ENCODE assay signal across 8 cellular contexts in genomic region chr13:113029487-113030258, GRCh38.
A peak's percentile ranks its signal among the peaks of the same experiment; 100 is the strongest.
DNase-seq lines count a peak whose midpoint lies in the region; ATAC-seq and TF ChIP-seq lines count a peak whose summit lies in the region.

No MANE protein-coding gene starts in this region.

- in situ Hi-C loops in astrocyte of the cerebellum (cut with HindIII; ENCODE audit: low sequenced_read_pairs), result no loop called here

- BruUV-seq in A673 (replicated peaks; lab: Mats Ljungman, UMichigan), result no TSS peak

- H3K9me3 Mint-ChIP-seq in T-cell, result no peaks in the 10 kb centered on the region

- H3K4me3 ChIP-seq in A673 (ENCODE audit: low read depth, low read length, poor library complexity, severe bottlenecking) (no peak overlapping the region), astrocyte of the cerebellum (ENCODE audit: low read depth, low read length) (no peak overlapping the region), liver (ENCODE audit: low read depth in 1 of 3, low read length in 3 of 3) (no peak overlapping the region)

- no peak overlapping the region for H3K9ac ChIP-seq in liver (ENCODE audit: low read depth in 1 of 2, low read length in 2 of 2)

- H3K36me3 Mint-ChIP-seq in T-cell, result no peaks in the 10 kb centered on the region

- peak in 3 of 4 experiments; percentile 32 to 59 (median 43) for ATAC-seq in T-cell (replicated peaks in 1 of 4)
- ATAC-seq in HG03039 (IDR thresholded peaks at IDR 0.05; ENCODE audit: unreplicated experiment), result no peak
- no peak for ATAC-seq in GM21723 (IDR thresholded peaks at IDR 0.05; ENCODE audit: unreplicated experiment)

- no peak overlapping the region for H3K27ac ChIP-seq in A673 (ENCODE audit: low read depth, low read length, poor library complexity, severe bottlenecking)
- no peak overlapping the region for H3K27ac ChIP-seq in liver (ENCODE audit: low read depth in 1 of 2, low read length in 2 of 2)

- H3K4me1 Mint-ChIP-seq in T-cell, result peaks cover 0 to 4% (median 0%) of the 10 kb centered on the region in 3 donors

- POLR2A ChIA-PET in A673 (lab: Charles Lee; ENCODE audit: low non-redundant PET) (no interaction called here), T-cell (lab: Charles Lee) (interaction anchor here in 1 of 2 donors (0.7 kb wide), 1 partner anchor 347 kb away, joined by 3 read pairs; no protein-coding TSS in a partner anchor)

- H3K4me1 ChIP-seq in A673 (ENCODE audit: insufficient read depth, low read length, poor library complexity, severe bottlenecking) (no peaks in the 10 kb centered on the region), liver (ENCODE audit: control insufficient read depth in 4 of 4, insufficient read depth in 4 of 4, low read length in 3 of 4) (peaks cover 0 to 3% (median 0%) of the 10 kb centered on the region in 4 donors)

- intact Hi-C loops in A673 (cut with micrococcal nuclease; ENCODE audit: unreplicated experiment), result loop anchor here (1.0 kb wide), 1 partner anchor 87 kb away; no protein-coding TSS in a partner anchor

- TF ChIP-seq CTCF in A673 (conservative IDR thresholded peaks at IDR 0.05; ENCODE audit: low read depth, low read length) (peak; percentile 95), GM12873 (IDR thresholded peaks at IDR 0.05; ENCODE audit: insufficient read depth, low read depth, low read length, missing control alignments) (peak; percentile 84), astrocyte of the cerebellum (IDR thresholded peaks at IDR 0.05; ENCODE audit: low read depth, low read length, missing control alignments) (peak; percentile 84), liver (IDR thresholded peaks at IDR 0.05; ENCODE audit: low read depth, low read length, missing input control) (peak; percentile 82)

- no peak overlapping the region for H3K27ac Mint-ChIP-seq in T-cell

- H3K36me3 ChIP-seq in A673 (ENCODE audit: insufficient read depth, low read length, poor library complexity, severe bottlenecking) (no peaks in the 10 kb centered on the region), liver (ENCODE audit: control insufficient read depth in 4 of 4, insufficient read depth in 3 of 4, low read depth in 1 of 4, low read length in 3 of 4) (no peaks in the 10 kb centered on the region)

- H3K27me3 Mint-ChIP-seq in T-cell, result no peaks in the 10 kb centered on the region

- 42% methylated on average over 23 of the region's 23 CpGs for WGBS in liver

- peak; percentile 82 to 88 for TF ChIP-seq RAD21 in liver (IDR thresholded peaks at IDR 0.05)

- H3K4me3 Mint-ChIP-seq in T-cell, result no peak overlapping the region

- peak; percentile 60 for DNase-seq in A673 (ENCODE audit: low spot score)
- peak in 27 of 34 experiments; percentile 8 to 56 (median 27) for DNase-seq in T-cell
- no peak for DNase-seq in astrocyte of the cerebellum (ENCODE audit: low read depth)
- peak; percentile 17 to 36 for DNase-seq in stimulated activated CD8-positive, alpha-beta memory T cell treated with anti-CD3 and anti-CD28 coated beads, Interleukin-4, amount 100 ng/mL, for 1 hour (ENCODE audit: low read depth in 2 of 2, low spot score in 1 of 2)

- H3K27me3 ChIP-seq in A673 (replicated peaks; ENCODE audit: insufficient read depth, low read depth, low read length, poor library complexity) (peaks cover 18% of the 10 kb centered on the region), liver (ENCODE audit: control insufficient read depth in 4 of 4, insufficient read depth in 4 of 4, low read length in 3 of 4) (no peaks in the 10 kb centered on the region)

- CTCF ChIA-PET in A673 (lab: Charles Lee) (interaction anchor here (0.8 to 1.0 kb wide), 2 partner anchors 87 to 90 kb away, joined by 4 to 5 read pairs; no protein-coding TSS in a partner anchor), T-cell (lab: Charles Lee) (interaction anchor here (0.7 to 3.9 kb wide), 6 partner anchors 10 to 99 kb away, joined by 3 to 15 read pairs (median 3); no protein-coding TSS in a partner anchor)

- H3K9me3 ChIP-seq in A673 (ENCODE audit: low read depth, low read length, poor library complexity, severe bottlenecking) (no peaks in the 10 kb centered on the region), liver (ENCODE audit: control insufficient read depth in 4 of 4, low read length in 3 of 4) (no peaks in the 10 kb centered on the region)

TF ChIP-seq in liver, 16 proteins besides CTCF, POLR2A, EP300 and RAD21:
- TF ChIP-seq SP1 (IDR thresholded peaks at IDR 0.05) (no peak), YY1 (IDR thresholded peaks at IDR 0.05) (no peak), GABPA (IDR thresholded peaks at IDR 0.05 in 1 of 2, conservative IDR thresholded peaks at IDR 0.05 in 1 of 2) (no peak), JUND (IDR thresholded peaks at IDR 0.05) (no peak), ATF3 (IDR thresholded peaks at IDR 0.05) (no peak), RXRA (IDR thresholded peaks at IDR 0.05) (no peak), FOXA1 (IDR thresholded peaks at IDR 0.05) (no peak)

Comparison
In these comparisons a context has a peak if more than half of its experiments do, and no peak if none do; other contexts are left out.
1. ATAC-seq: peak in T-cell (3 of 4); none in HG03039 (single experiment) and GM21723 (single experiment).
2. Peak in every context shown above with its lines, with median percentiles within 50 percentile points of each other: CTCF ChIP-seq.